Comparison of ENCODE assay signal across 1 cellular context in the genomic region with DNA sequence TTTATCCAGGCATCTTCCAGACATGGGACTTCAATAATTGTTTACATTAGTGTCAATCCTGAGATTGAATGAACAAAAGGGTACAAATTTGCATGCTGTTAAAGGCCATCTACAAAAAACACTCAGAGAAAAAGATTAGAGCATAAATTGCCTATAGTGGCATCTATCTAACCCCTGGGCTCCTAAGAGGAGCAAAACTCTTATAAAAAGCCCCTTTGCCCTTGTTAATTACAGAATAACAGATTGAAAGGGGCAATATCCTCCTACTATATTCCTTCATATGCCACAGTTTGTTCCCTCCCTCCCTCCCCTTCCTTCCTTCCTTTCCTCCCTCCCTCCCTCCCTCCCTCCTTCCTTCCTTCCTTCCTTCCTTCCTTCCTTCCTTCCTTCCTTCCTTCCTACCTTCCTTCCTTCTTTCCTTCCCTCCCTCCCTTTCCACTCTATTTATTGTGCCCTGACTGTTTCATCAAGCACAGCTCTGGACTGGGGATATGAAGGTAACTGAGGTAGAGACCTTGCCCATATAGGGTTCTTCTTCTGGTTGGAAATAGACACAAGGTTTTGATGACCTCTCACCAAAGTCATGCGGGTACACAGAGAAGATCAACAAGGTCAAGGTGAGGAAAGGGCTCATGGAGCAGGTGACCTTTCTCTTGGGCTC.
A peak's percentile ranks its signal among the peaks of the same experiment; 100 is the strongest.
TF ChIP-seq lines count a peak whose summit lies in the region.

No MANE protein-coding gene starts in this region.

TF ChIP-seq in HepG2, 621 proteins besides CTCF, POLR2A, EP300 and RAD21:
- TF ChIP-seq HNRNPK (IDR thresholded peaks at IDR 0.05; ENCODE audit: low read depth, low read length, poor library complexity, severe bottlenecking) (peak; percentile 57), ZNF501 (CRISPR knock-in tag; IDR thresholded peaks at IDR 0.05) (no peak), MAZ (IDR thresholded peaks at IDR 0.05; ENCODE audit: borderline replicate concordance, low read depth, low read length) (no peak), MAZ (CRISPR knock-in tag; IDR thresholded peaks at IDR 0.05; ENCODE audit: low read depth) (no peak), KDM1A (CRISPR knock-in tag; IDR thresholded peaks at IDR 0.05) (no peak)
- TF ChIP-seq, protein P1, sequence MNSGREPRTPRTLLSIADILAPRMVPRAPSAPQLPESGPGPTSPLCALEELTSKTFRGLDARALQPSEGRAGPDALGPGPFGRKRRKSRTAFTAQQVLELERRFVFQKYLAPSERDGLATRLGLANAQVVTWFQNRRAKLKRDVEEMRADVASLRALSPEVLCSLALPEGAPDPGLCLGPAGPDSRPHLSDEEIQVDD (CRISPR knock-in tag; IDR thresholded peaks at IDR 0.05; ENCODE audit: borderline replicate concordance), result no peak
TF ChIP-seq in HepG2: peak in this region for 1.
